ENCODE assay signal across 18 cellular contexts in genomic region chr16:58433569-58433951, GRCh38.
"Had no signal": no experiment of that assay in that cellular context is flagged by ENCODE, and none has a peak within 500 bp of the region (broad histone marks: within the 10 kb centered on the region; RNA-seq: fewer than 3 reads in every experiment).

No MANE protein-coding gene starts in this region.

- H3K27ac ChIP-seq: coronary artery, dorsolateral prefrontal cortex, foreskin keratinocyte, neutrophil, skin epidermis, upper lobe of left lung, vagina had no signal

- ATAC-seq: effector memory CD8-positive, alpha-beta T cell; T-cell had no signal

- H3K4me3 ChIP-seq: coronary artery, dorsolateral prefrontal cortex, skin epidermis, upper lobe of left lung, vagina had no signal

- H3K36me3 ChIP-seq: neutrophil, upper lobe of left lung, vagina had no signal

- H3K9me3 ChIP-seq: neutrophil, upper lobe of left lung, vagina had no signal

- H3K4me1 ChIP-seq: upper lobe of left lung had no signal

- H3K27me3 ChIP-seq: dorsolateral prefrontal cortex, upper lobe of left lung, vagina had no signal

- DNase-seq: activated CD4-positive, alpha-beta T cell treated with anti-CD3 and anti-CD28 coated beads for 48 hours; activated CD4-positive, alpha-beta T cell treated with anti-CD3 and anti-CD28 coated beads, Interleukin-2, amount 50 U/mL, for 48 hours; activated CD4-positive, CD25-positive, alpha-beta regulatory T cell; activated CD8-positive, alpha-beta memory T cell treated with anti-CD3 and anti-CD28 coated beads for 24 hours; activated effector memory CD4-positive, alpha-beta T cell treated with Interleukin-2 at 50 U/mL for 16 hours; activated naive CD4-positive, alpha-beta T cell treated with Interleukin-2 at 50 U/mL for 16 hours; dorsolateral prefrontal cortex; effector memory CD8-positive, alpha-beta T cell; nephron progenitor cell; stimulated activated CD4-positive, alpha-beta T cell treated with anti-CD3 and anti-CD28 coated beads, Interleukin-12 subunit alpha, Interleukin-12 subunit beta, amount 100 ng/mL, for 4 hours; stimulated activated CD4-positive, alpha-beta T cell treated with anti-CD3 and anti-CD28 coated beads, Interleukin-4, amount 100 ng/mL, for 1 hour; T-cell had no signal
